ENCODE assay signal across 1 cellular context in the genomic region with DNA sequence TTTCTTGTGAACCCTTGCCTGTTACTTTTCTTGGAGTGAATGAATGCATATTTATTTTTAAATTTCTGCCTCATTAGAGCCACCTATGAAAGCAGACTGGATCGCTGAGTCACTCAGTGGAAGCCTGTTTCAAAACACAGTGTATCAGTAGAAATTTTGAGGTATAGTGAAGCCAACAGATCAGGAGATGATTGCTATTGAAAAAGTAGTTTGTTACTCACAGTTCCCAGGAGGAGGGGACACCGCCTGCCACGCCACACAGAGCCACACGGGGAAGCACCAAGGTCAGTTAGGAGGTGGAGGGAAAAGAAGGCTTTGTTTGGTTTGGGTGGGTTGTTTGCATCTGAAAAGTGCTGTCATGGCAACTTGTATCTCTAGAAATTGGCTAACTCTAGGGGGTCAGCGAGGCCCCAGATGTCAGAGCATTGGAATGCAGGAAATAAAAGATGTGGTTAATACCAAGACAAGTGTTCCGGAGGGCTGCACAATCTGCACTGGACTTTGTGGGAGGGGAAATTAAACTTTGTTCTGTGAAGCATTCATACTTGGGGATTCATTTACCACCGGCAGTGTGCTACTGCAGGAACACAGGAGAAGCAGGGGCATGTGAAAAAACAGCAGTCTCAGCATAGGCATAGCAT.
A peak's percentile ranks its signal among the peaks of the same experiment; 100 is the strongest.
TF ChIP-seq lines count a peak whose summit lies in the region.

No MANE protein-coding gene starts in this region.

TF ChIP-seq in HepG2, 621 proteins besides CTCF, POLR2A, EP300 and RAD21 (continued from another document):
- no peak for TF ChIP-seq KLF9 (CRISPR knock-in tag; IDR thresholded peaks at IDR 0.05; ENCODE audit: low read depth)
- no peak for TF ChIP-seq NFE2L1 (CRISPR knock-in tag; IDR thresholded peaks at IDR 0.05; ENCODE audit: borderline replicate concordance)
- TF ChIP-seq SOX5 (CRISPR knock-in tag; IDR thresholded peaks at IDR 0.05; ENCODE audit: borderline replicate concordance): 0 out of 2 replicates have a peak, but pooled peaks have one; percentile 42
- peak; percentile 54 for TF ChIP-seq PAXIP1 (CRISPR knock-in tag; conservative IDR thresholded peaks at IDR 0.05)
- peak; percentile 67 for TF ChIP-seq CEBPG (CRISPR knock-in tag; IDR thresholded peaks at IDR 0.05)
- TF ChIP-seq ZNF124 (CRISPR knock-in tag; IDR thresholded peaks at IDR 0.05): peak; percentile 63; the same call in 1 of the 2 replicates
- TF ChIP-seq MAFF (IDR thresholded peaks at IDR 0.05; ENCODE audit: low read depth, low read length): peak; percentile 52
- no peak for TF ChIP-seq ZNF253 (CRISPR knock-in tag; IDR thresholded peaks at IDR 0.05; ENCODE audit: borderline replicate concordance)
- TF ChIP-seq, protein P1, sequence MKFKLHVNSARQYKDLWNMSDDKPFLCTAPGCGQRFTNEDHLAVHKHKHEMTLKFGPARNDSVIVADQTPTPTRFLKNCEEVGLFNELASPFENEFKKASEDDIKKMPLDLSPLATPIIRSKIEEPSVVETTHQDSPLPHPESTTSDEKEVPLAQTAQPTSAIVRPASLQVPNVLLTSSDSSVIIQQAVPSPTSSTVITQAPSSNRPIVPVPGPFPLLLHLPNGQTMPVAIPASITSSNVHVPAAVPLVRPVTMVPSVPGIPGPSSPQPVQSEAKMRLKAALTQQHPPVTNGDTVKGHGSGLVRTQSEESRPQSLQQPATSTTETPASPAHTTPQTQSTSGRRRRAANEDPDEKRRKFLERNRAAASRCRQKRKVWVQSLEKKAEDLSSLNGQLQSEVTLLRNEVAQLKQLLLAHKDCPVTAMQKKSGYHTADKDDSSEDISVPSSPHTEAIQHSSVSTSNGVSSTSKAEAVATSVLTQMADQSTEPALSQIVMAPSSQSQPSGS (CRISPR knock-in tag; IDR thresholded peaks at IDR 0.05): peak; percentile 52; the same call in 1 of the 2 replicates
- TF ChIP-seq SOX13 (IDR thresholded peaks at IDR 0.05): no peak
- peak in 1 of 2 experiments; percentile 43; a peak in 2 of 4 replicates for TF ChIP-seq SOX13 (CRISPR knock-in tag; conservative IDR thresholded peaks at IDR 0.05 in 1 of 2, IDR thresholded peaks at IDR 0.05 in 1 of 2)
- peak; percentile 76 for TF ChIP-seq RFX3 (CRISPR knock-in tag; IDR thresholded peaks at IDR 0.05)
- no peak for TF ChIP-seq HNRNPLL (IDR thresholded peaks at IDR 0.05; ENCODE audit: low read depth, low read length, poor library complexity, severe bottlenecking)
- TF ChIP-seq ZBTB8A (CRISPR knock-in tag; IDR thresholded peaks at IDR 0.05; ENCODE audit: borderline replicate concordance, low read depth): no peak
- TF ChIP-seq ZNF460 (CRISPR knock-in tag; IDR thresholded peaks at IDR 0.05; ENCODE audit: borderline replicate concordance): no peak
- 0 out of 2 replicates have a peak, but pooled peaks have one; percentile 16 for TF ChIP-seq SAP130 (CRISPR knock-in tag; IDR thresholded peaks at IDR 0.05; ENCODE audit: low read depth)
- TF ChIP-seq CBX2 (IDR thresholded peaks at IDR 0.05; ENCODE audit: low read depth, low read length): no peak
- TF ChIP-seq CBX2 (CRISPR knock-in tag; IDR thresholded peaks at IDR 0.05; ENCODE audit: low read depth): no peak
- no peak for TF ChIP-seq SMAD9 (CRISPR knock-in tag; IDR thresholded peaks at IDR 0.05)
- peak; percentile 74 for TF ChIP-seq TEAD3 (CRISPR knock-in tag; optimal IDR thresholded peaks at IDR 0.05; ENCODE audit: borderline replicate concordance)
- peak; percentile 54 for TF ChIP-seq SKI (IDR thresholded peaks at IDR 0.05; ENCODE audit: partially characterized antibody)
- TF ChIP-seq, protein P2, sequence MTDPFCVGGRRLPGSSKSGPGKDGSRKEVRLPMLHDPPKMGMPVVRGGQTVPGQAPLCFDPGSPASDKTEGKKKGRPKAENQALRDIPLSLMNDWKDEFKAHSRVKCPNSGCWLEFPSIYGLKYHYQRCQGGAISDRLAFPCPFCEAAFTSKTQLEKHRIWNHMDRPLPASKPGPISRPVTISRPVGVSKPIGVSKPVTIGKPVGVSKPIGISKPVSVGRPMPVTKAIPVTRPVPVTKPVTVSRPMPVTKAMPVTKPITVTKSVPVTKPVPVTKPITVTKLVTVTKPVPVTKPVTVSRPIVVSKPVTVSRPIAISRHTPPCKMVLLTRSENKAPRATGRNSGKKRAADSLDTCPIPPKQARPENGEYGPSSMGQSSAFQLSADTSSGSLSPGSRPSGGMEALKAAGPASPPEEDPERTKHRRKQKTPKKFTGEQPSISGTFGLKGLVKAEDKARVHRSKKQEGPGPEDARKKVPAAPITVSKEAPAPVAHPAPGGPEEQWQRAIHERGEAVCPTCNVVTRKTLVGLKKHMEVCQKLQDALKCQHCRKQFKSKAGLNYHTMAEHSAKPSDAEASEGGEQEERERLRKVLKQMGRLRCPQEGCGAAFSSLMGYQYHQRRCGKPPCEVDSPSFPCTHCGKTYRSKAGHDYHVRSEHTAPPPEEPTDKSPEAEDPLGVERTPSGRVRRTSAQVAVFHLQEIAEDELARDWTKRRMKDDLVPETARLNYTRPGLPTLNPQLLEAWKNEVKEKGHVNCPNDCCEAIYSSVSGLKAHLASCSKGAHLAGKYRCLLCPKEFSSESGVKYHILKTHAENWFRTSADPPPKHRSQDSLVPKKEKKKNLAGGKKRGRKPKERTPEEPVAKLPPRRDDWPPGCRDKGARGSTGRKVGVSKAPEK (CRISPR knock-in tag; IDR thresholded peaks at IDR 0.05; ENCODE audit: borderline replicate concordance): no peak
- no peak for TF ChIP-seq ZNF276 (CRISPR knock-in tag; IDR thresholded peaks at IDR 0.05; ENCODE audit: low read depth)
- no peak for TF ChIP-seq NFE2 (CRISPR knock-in tag; IDR thresholded peaks at IDR 0.05)
TF ChIP-seq in HepG2: peak in this region for 39.
